In genomic region chr3:32261545-32261944, GRCh38 we compare ENCODE assay signal across 29 cellular contexts.
"Had no signal": no experiment of that assay in that cellular context is flagged by ENCODE, and none has a peak within 500 bp of the region (broad histone marks: within the 10 kb centered on the region; RNA-seq: fewer than 3 reads in every experiment).

No MANE protein-coding gene starts in this region.

- H3K27me3 ChIP-seq: adrenal gland, body of pancreas had no signal

- DNase-seq: activated B cell treated with CpG ODN at 0.5 μM for 24 hours; activated CD4-positive, alpha-beta T cell treated with anti-CD3 and anti-CD28 coated beads for 48 hours; activated CD4-positive, alpha-beta T cell treated with anti-CD3 and anti-CD28 coated beads, Interleukin-2, amount 50 U/mL, for 1 hour; activated CD4-positive, alpha-beta T cell treated with anti-CD3 and anti-CD28 coated beads, Interleukin-2, amount 50 U/mL, for 48 hours; activated CD8-positive, alpha-beta memory T cell treated with anti-CD3 and anti-CD28 coated beads for 24 hours; activated CD8-positive, alpha-beta T cell treated with anti-CD3 and anti-CD28 coated beads for 36 hours; activated effector memory CD4-positive, alpha-beta T cell treated with anti-CD3 and anti-CD28 coated beads, Interleukin-2, amount 50 U/mL, for 16 hours; activated naive CD4-positive, alpha-beta T cell treated with anti-CD3 and anti-CD28 coated beads for 36 hours; activated naive CD8-positive, alpha-beta T cell treated with anti-CD3 and anti-CD28 coated beads for 36 hours; activated naive CD8-positive, alpha-beta T cell treated with anti-CD3 and anti-CD28 coated beads, Interleukin-2, amount 50 U/mL, for 24 hours; activated T-cell treated with anti-CD3 and anti-CD28 coated beads, Interleukin-2, amount 50 U/mL, for 48 hours; adrenal gland; amygdala; aorta; body of pancreas; caudate nucleus; cortex of kidney; dermis blood vessel endothelial cell; effector CD4-positive, alpha-beta T cell; effector memory CD8-positive, alpha-beta T cell; foreskin fibroblast; head of caudate nucleus; T-helper 2 cell; WERI-Rb-1 had no signal

- ATAC-seq: activated CD4-positive, CD25-positive, alpha-beta regulatory T cell treated with anti-CD3 and anti-CD28 coated beads, Interleukin-2, amount 50 U/mL, for 24 hours; activated CD8-positive, alpha-beta T cell treated with anti-CD3 and anti-CD28 coated beads for 36 hours; activated naive CD8-positive, alpha-beta T cell treated with anti-CD3 and anti-CD28 coated beads, Interleukin-2, amount 50 U/mL, for 24 hours; body of pancreas; effector memory CD8-positive, alpha-beta T cell; esophagus mucosa had no signal

- H3K36me3 ChIP-seq: adrenal gland, WERI-Rb-1 had no signal

- H3K9me3 ChIP-seq: adrenal gland, body of pancreas had no signal

- H3K4me1 ChIP-seq: adrenal gland had no signal

- H3K27ac ChIP-seq: adrenal gland, body of pancreas, WERI-Rb-1 had no signal

- FAIRE-seq: colon, endothelial cell of umbilical vein, frontal cortex had no signal

- H3K4me3 ChIP-seq: adrenal gland, body of pancreas had no signal
